ENCODE assay signal across 14 cellular contexts in the genomic region with DNA sequence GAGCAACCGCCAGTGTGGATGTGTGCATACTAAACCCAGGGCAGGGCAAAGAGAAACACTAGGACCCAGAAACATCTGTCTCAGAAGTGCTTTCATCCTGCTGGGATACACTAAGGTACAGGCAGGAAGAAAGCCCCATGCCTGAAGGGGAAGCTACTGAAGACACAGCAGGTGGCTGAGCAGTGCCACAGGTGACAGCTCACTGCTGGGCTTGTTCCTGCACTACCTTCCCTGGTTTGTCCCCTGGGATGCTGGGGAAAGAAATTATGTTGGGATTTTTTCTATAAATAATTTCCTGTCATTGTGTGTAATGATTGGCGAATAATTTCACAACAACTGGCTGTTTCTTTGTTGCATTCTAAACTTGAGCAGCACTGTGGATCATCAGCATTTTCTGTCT.
"Had no signal": no experiment of that assay in that cellular context is flagged by ENCODE, and none has a peak within 500 bp of the region (broad histone marks: within the 10 kb centered on the region; RNA-seq: fewer than 3 reads in every experiment).

No MANE protein-coding gene starts in this region.

- H3K27ac Mint-ChIP-seq: activated CD4-positive, alpha-beta memory T cell treated with anti-CD3 and anti-CD28 coated beads for 36 hours; activated naive CD8-positive, alpha-beta T cell treated with anti-CD3 and anti-CD28 coated beads for 36 hours; activated T-cell treated with anti-CD3 and anti-CD28 coated beads, Interleukin-2, amount 50 U/mL, for 72 hours had no signal

- H3K27me3 ChIP-seq: brain microvascular endothelial cell, dorsolateral prefrontal cortex, upper lobe of right lung had no signal

- H3K4me3 ChIP-seq: dorsolateral prefrontal cortex, lung, mucosa of descending colon, upper lobe of right lung had no signal

- H3K4me3 Mint-ChIP-seq: activated CD4-positive, alpha-beta memory T cell treated with anti-CD3 and anti-CD28 coated beads for 36 hours; activated naive CD8-positive, alpha-beta T cell treated with anti-CD3 and anti-CD28 coated beads for 36 hours; activated T-cell treated with anti-CD3 and anti-CD28 coated beads, Interleukin-2, amount 50 U/mL, for 72 hours; immature natural killer cell; naive thymus-derived CD8-positive, alpha-beta T cell had no signal

- H3K27me3 Mint-ChIP-seq: activated CD4-positive, alpha-beta memory T cell treated with anti-CD3 and anti-CD28 coated beads for 36 hours; activated naive CD8-positive, alpha-beta T cell treated with anti-CD3 and anti-CD28 coated beads for 36 hours; naive thymus-derived CD8-positive, alpha-beta T cell had no signal

- H3K9me3 Mint-ChIP-seq: activated CD4-positive, alpha-beta memory T cell treated with anti-CD3 and anti-CD28 coated beads for 36 hours; activated naive CD8-positive, alpha-beta T cell treated with anti-CD3 and anti-CD28 coated beads for 36 hours; activated T-cell treated with anti-CD3 and anti-CD28 coated beads, Interleukin-2, amount 50 U/mL, for 72 hours; immature natural killer cell; naive thymus-derived CD8-positive, alpha-beta T cell had no signal

- DNase-seq: activated CD4-positive, alpha-beta memory T cell treated with anti-CD3 and anti-CD28 coated beads for 36 hours; activated gamma-delta T cell treated with Interleukin-2 at 50 U/mL for 16 hours; activated naive CD8-positive, alpha-beta T cell treated with anti-CD3 and anti-CD28 coated beads for 36 hours; activated T-cell treated with anti-CD3 and anti-CD28 coated beads, Interleukin-2, amount 50 U/mL, for 72 hours; brain microvascular endothelial cell; dorsolateral prefrontal cortex; immature natural killer cell; left cardiac atrium; mucosa of descending colon; naive thymus-derived CD8-positive, alpha-beta T cell; stimulated activated CD4-positive, alpha-beta T cell treated with anti-CD3 and anti-CD28 coated beads, Interleukin-2, amount 100 ng/mL, for 24 hours; stimulated activated naive CD4-positive, alpha-beta T cell treated with Interleukin-2 at 50 U/mL for 16 hours; upper lobe of right lung had no signal

- H3K9me3 ChIP-seq: mucosa of descending colon, upper lobe of right lung had no signal

- H3K36me3 Mint-ChIP-seq: activated CD4-positive, alpha-beta memory T cell treated with anti-CD3 and anti-CD28 coated beads for 36 hours; activated naive CD8-positive, alpha-beta T cell treated with anti-CD3 and anti-CD28 coated beads for 36 hours; immature natural killer cell had no signal

- H3K27ac ChIP-seq: brain microvascular endothelial cell, upper lobe of right lung had no signal

- H3K36me3 ChIP-seq: brain microvascular endothelial cell, upper lobe of right lung had no signal
